Comparison of ENCODE assay signal across 35 cellular contexts in genomic region chr12:50107416-50108268, GRCh38. TPM values are rescaled to one million over a fixed set of nuclear protein-coding genes. Genes with fewer than 3 reads are reported as not detected.
DNase-seq lines count a peak whose midpoint lies in the region; ATAC-seq, FAIRE-seq and TF ChIP-seq lines count a peak whose summit lies in the region.
"Had no signal": no experiment of that assay in that cellular context is flagged by ENCODE, and none has a peak within 500 bp of the region (broad histone marks: within the 10 kb centered on the region; RNA-seq: fewer than 3 reads in every experiment).

No MANE protein-coding gene starts in this region.

- H3K27ac ChIP-seq in A549, result no peak overlapping the region
- no peak overlapping the region for H3K27ac ChIP-seq in IMR-90 (ENCODE audit: insufficient read depth, low read length)
- H3K27ac ChIP-seq in mesenchymal stem cell (ENCODE audit: low read length, poor library complexity, severe bottlenecking), result no peak overlapping the region
- H3K27ac ChIP-seq in gastrocnemius medialis, result peak overlapping the region; percentile 92 to 95 (median 95)
- H3K27ac ChIP-seq: ascending aorta, colonic mucosa, GM23248, skin epidermis, testis had no signal

- H3K36me3 ChIP-seq in IMR-90 (ENCODE audit: control insufficient read depth, insufficient read depth, low read length) (no peaks in the 10 kb centered on the region; the same call in 1 of the 2 replicates), mesenchymal stem cell (ENCODE audit: control insufficient read depth in 1 of 2, insufficient read depth in 2 of 2, low read depth in 1 of 2, low read length in 2 of 2) (peaks cover 0 to 3% of the 10 kb centered on the region in 2 experiments), gastrocnemius medialis (peaks cover 0 to 6% of the 10 kb centered on the region in 2 donors)
- H3K36me3 ChIP-seq: ascending aorta, BE2C, colonic mucosa, MG63 had no signal

- CTCF ChIA-PET in A549 (lab: Yijun Ruan, JAX), result interaction anchor here (0.8 to 17.7 kb wide), 10 partner anchors 9 to 299 kb away, joined by 3 to 309 read pairs (median 6); partner anchors contain the start of genes GPD1 and SMARCD1
- CTCF ChIA-PET in IMR-90 (lab: Yijun Ruan, JAX), result no interaction called here

- H2BK120ac ChIP-seq in IMR-90 (ENCODE audit: low read depth, low read length) (no peak overlapping the region), mesenchymal stem cell (ENCODE audit: low read depth, low read length) (no peak overlapping the region)

- no peaks in the 10 kb centered on the region for H3K9me3 ChIP-seq in A549
- no peaks in the 10 kb centered on the region for H3K9me3 ChIP-seq in IMR-90 (ENCODE audit: control insufficient read depth, insufficient read depth, low read length)
- no peaks in the 10 kb centered on the region for H3K9me3 ChIP-seq in mesenchymal stem cell (ENCODE audit: control insufficient read depth, low read length)
- no peaks in the 10 kb centered on the region for H3K9me3 ChIP-seq in gastrocnemius medialis
- H3K9me3 ChIP-seq: ascending aorta, BE2C, colonic mucosa, MG63, testis had no signal

- H3K4me2 ChIP-seq in A549 (no peak overlapping the region), IMR-90 (ENCODE audit: low read depth, low read length) (no peak overlapping the region), mesenchymal stem cell (ENCODE audit: low read length, poor library complexity, severe bottlenecking) (no peak overlapping the region)

- H3K4me3 ChIP-seq in A549 (no peak overlapping the region), IMR-90 (ENCODE audit: insufficient read depth, low read depth, low read length) (no peak overlapping the region), mesenchymal stem cell (ENCODE audit: insufficient read depth in 1 of 2, low read depth in 1 of 2, low read length in 2 of 2) (no peak overlapping the region), gastrocnemius medialis (no peak overlapping the region)
- H3K4me3 ChIP-seq: ascending aorta, colonic mucosa, GM23248, MG63, PC-9, skin epidermis, testis had no signal

- no TSS peak for BruUV-seq in IMR-90 (replicated peaks; lab: Mats Ljungman, UMichigan)

- H3K4me1 ChIP-seq in A549 (peaks cover 24% of the 10 kb centered on the region), IMR-90 (ENCODE audit: control insufficient read depth, insufficient read depth, low read length) (peaks cover 13% of the 10 kb centered on the region), mesenchymal stem cell (ENCODE audit: control insufficient read depth, insufficient read depth, low read depth, low read length) (peaks cover 38% of the 10 kb centered on the region), gastrocnemius medialis (peaks cover 79 to 86% of the 10 kb centered on the region in 2 donors)

- in situ Hi-C loops in IMR-90 (cut with MboI; ENCODE audit: low sequenced_read_pairs), result no loop called here
- in situ Hi-C loops in gastrocnemius medialis (cut with MboI; ENCODE audit: low sequenced_read_pairs in 4 of 4), result loop anchor here in 1 of 4 donors (10.0 kb wide), 1 partner anchor 57 kb away; the partner anchor contains the start of gene CERS5

- 0 out of 2 replicates have a peak, but pooled peaks cover 4% of the 10 kb centered on the region for H4K20me1 ChIP-seq in IMR-90 (ENCODE audit: insufficient read depth, low read length)

- no peak for TF ChIP-seq CTCF in A549 (IDR thresholded peaks at IDR 0.05)
- TF ChIP-seq CTCF in IMR-90 (conservative IDR thresholded peaks at IDR 0.05; ENCODE audit: low read depth, low read length), result no peak
- TF ChIP-seq CTCF in gastrocnemius medialis (IDR thresholded peaks at IDR 0.05 in 4 of 5, conservative IDR thresholded peaks at IDR 0.05 in 1 of 5), result no peak

- intact Hi-C loops in IMR-90 (cut with micrococcal nuclease) (no loop called here), gastrocnemius medialis (cut with DNase I; ENCODE audit: low total_unique reads) (no loop called here)

- peaks cover 4% of the 10 kb centered on the region for H3K9me1 ChIP-seq in IMR-90 (ENCODE audit: insufficient read depth, low read length)

- H4K8ac ChIP-seq in IMR-90 (ENCODE audit: low read depth in 2 of 2, low read length in 2 of 2) (no peak overlapping the region), mesenchymal stem cell (ENCODE audit: low read length) (no peak overlapping the region)

- no peak overlapping the region for H2AK5ac ChIP-seq in IMR-90 (ENCODE audit: low read depth, low read length)
- peak overlapping the region; percentile 75 for H2AK5ac ChIP-seq in mesenchymal stem cell (ENCODE audit: low read length, severe bottlenecking)

- no peak overlapping the region for H3K9ac ChIP-seq in IMR-90 (ENCODE audit: low read depth, low read length)
- H3K9ac ChIP-seq in mesenchymal stem cell (ENCODE audit: low read length), result no peak overlapping the region
- H3K9ac ChIP-seq: GM23248 had no signal

- ATAC-seq in A549 (no peak), IMR-90 (ENCODE audit: low read depth) (no peak), gastrocnemius medialis (no peak), GM21717 (IDR thresholded peaks at IDR 0.05; ENCODE audit: unreplicated experiment) (no peak)
- ATAC-seq: activated CD8-positive, alpha-beta memory T cell treated with anti-CD3 and anti-CD28 coated beads, Interleukin-2, amount 10 ng/mL, durations not matched to agents 7 days and 5 days; left cardiac atrium; Right ventricle myocardium inferior; SK-N-SH treated with all-trans-retinoic acid at 6 μM for 48 hours had no signal

- no peak overlapping the region for H4K5ac ChIP-seq in IMR-90 (ENCODE audit: low read depth, low read length)

- FAIRE-seq in A549 (lab: Jason Lieb, UNC), result no peak
- FAIRE-seq: G401.6 had no signal

- no peak overlapping the region for H3K14ac ChIP-seq in IMR-90 (replicated peaks; ENCODE audit: low read depth, low read length)
- H3K14ac ChIP-seq in mesenchymal stem cell (ENCODE audit: low read length in 2 of 2), result no peak overlapping the region

- no peak overlapping the region for H2BK20ac ChIP-seq in IMR-90 (ENCODE audit: low read depth, low read length)

- TF ChIP-seq POLR2A in A549 (IDR thresholded peaks at IDR 0.05; ENCODE audit: low read length) (no peak), IMR-90 (IDR thresholded peaks at IDR 0.05; ENCODE audit: low read depth, low read length) (no peak), gastrocnemius medialis (IDR thresholded peaks at IDR 0.05) (no peak)

- H3K79me1 ChIP-seq in IMR-90 (ENCODE audit: low read depth in 1 of 2, low read length in 2 of 2), result peaks cover under 1 to 6% of the 10 kb centered on the region in 2 experiments; a peak in 2 of 4 replicates
- no peaks in the 10 kb centered on the region for H3K79me1 ChIP-seq in mesenchymal stem cell (replicated peaks; ENCODE audit: low read length, poor library complexity, severe bottlenecking)

- no peak overlapping the region for H2AK9ac ChIP-seq in IMR-90 (replicated peaks; ENCODE audit: low read depth, low read length, poor library complexity)

- no peak overlapping the region for H3K18ac ChIP-seq in IMR-90 (ENCODE audit: low read depth, low read length)
- H3K18ac ChIP-seq in mesenchymal stem cell (ENCODE audit: low read depth in 1 of 2, low read length in 2 of 2), result no peak overlapping the region

- H3K4ac ChIP-seq in IMR-90 (ENCODE audit: low read depth, low read length), result no peak overlapping the region
- H3K4ac ChIP-seq in mesenchymal stem cell (ENCODE audit: low read depth in 1 of 2, low read length in 2 of 2), result no peak overlapping the region

- no peak for DNase-seq in A549 (ENCODE audit: low read depth in 1 of 2, low spot score in 1 of 2)
- DNase-seq in IMR-90, result no peak
- DNase-seq in mesenchymal stem cell, result no peak
- DNase-seq in gastrocnemius medialis, result no peak
- DNase-seq in NCI-H146 (lab: John Stamatoyannopoulos, UW), result no peak
- no peak for DNase-seq in DMS153 treated with DMSO at 0.1 percent for 48 hours (lab: John Stamatoyannopoulos, UW; ENCODE audit: unreplicated experiment)
- DNase-seq: activated CD4-positive, alpha-beta T cell treated with anti-CD3 and anti-CD28 coated beads, Interleukin-2, amount 50 U/mL, for 4 hours; activated CD8-positive, alpha-beta memory T cell treated with anti-CD3 and anti-CD28 coated beads, Interleukin-2, amount 10 ng/mL, durations not matched to agents 7 days and 5 days; activated gamma-delta T cell treated with Interleukin-2 at 50 U/mL for 16 hours; activated naive CD8-positive, alpha-beta T cell treated with anti-CD3 and anti-CD28 coated beads, Interleukin-2, amount 10 ng/mL, durations not matched to agents 7 days and 5 days; activated T-cell treated with anti-CD3 and anti-CD28 coated beads, Interleukin-2, amount 50 U/mL, for 48 hours; BE2C; colonic mucosa; COR-L47; DMS53; effector CD4-positive, alpha-beta T cell; GM23248; hippocampal formation; KBM-7; left cardiac atrium; mesendoderm; MG63; NCI-H1105 treated with DMSO at 0.1 percent for 48 hours; NCI-H1930; NCI-H526; PC-9; stimulated activated naive CD4-positive, alpha-beta T cell treated with Interleukin-2 at 50 U/mL for 16 hours; testis had no signal

- WGBS in A549 (ENCODE audit: missing lambda C conversion rate), result 83% methylated on average over 17 of the region's 17 CpGs
- WGBS in IMR-90 (ENCODE audit: extremely low coverage in 2 of 2, insufficient read length in 1 of 2), 2 experiments, result 77% methylated on average over 5 of the region's 17 CpGs; no CpG with 5 or more reads in 1 of the 2 experiments
- WGBS in mesenchymal stem cell, result 87% methylated on average over 16 of the region's 17 CpGs

- no peak overlapping the region for H4K91ac ChIP-seq in IMR-90 (ENCODE audit: insufficient read depth, low read depth, low read length)
- H4K91ac ChIP-seq in mesenchymal stem cell (ENCODE audit: low read length), result no peak overlapping the region

- dilution Hi-C loops in IMR-90 (cut with HindIII; ENCODE audit: low sequenced_read_pairs, unreplicated experiment), result no loop called here

- H3K23ac ChIP-seq in IMR-90 (ENCODE audit: low read depth, low read length) (no peak overlapping the region), mesenchymal stem cell (ENCODE audit: low read length in 2 of 2) (no peak overlapping the region)

- POLR2A ChIA-PET in A549 (lab: Yijun Ruan, JAX), result interaction anchor here (0.6 kb wide), 1 partner anchor 66 kb away, joined by 3 read pairs; no protein-coding TSS in a partner anchor
- POLR2A ChIA-PET in IMR-90 (lab: Charles Lee; ENCODE audit: unreplicated experiment), result no interaction called here

- no peak for TF ChIP-seq EP300 in A549 (IDR thresholded peaks at IDR 0.05)

- no peak for TF ChIP-seq RAD21 in A549 (conservative IDR thresholded peaks at IDR 0.05 in 1 of 2, IDR thresholded peaks at IDR 0.05 in 1 of 2)
- no peak for TF ChIP-seq RAD21 in IMR-90 (IDR thresholded peaks at IDR 0.05; ENCODE audit: low read length)

- peaks cover 4% of the 10 kb centered on the region; the same call in 1 of the 2 replicates for H3K27me3 ChIP-seq in IMR-90 (ENCODE audit: control insufficient read depth, insufficient read depth, low read length)
- H3K27me3 ChIP-seq in mesenchymal stem cell (ENCODE audit: control insufficient read depth in 1 of 2, insufficient read depth in 1 of 2, low read length in 2 of 2), result peaks cover 0 to 6% of the 10 kb centered on the region in 2 experiments
- H3K27me3 ChIP-seq in gastrocnemius medialis, result no peaks in the 10 kb centered on the region
- H3K27me3 ChIP-seq: ascending aorta, BE2C, colonic mucosa, MG63, testis had no signal

- H2BK5ac ChIP-seq in IMR-90 (ENCODE audit: low read depth, low read length, poor library complexity, severe bottlenecking), result no peak overlapping the region
- H2BK5ac ChIP-seq in mesenchymal stem cell (ENCODE audit: low read depth, low read length, poor library complexity, severe bottlenecking), result no peak overlapping the region

- no peak overlapping the region for H3K56ac ChIP-seq in IMR-90 (ENCODE audit: extremely low read depth, insufficient read depth, low read length)

- H2BK15ac ChIP-seq in IMR-90 (ENCODE audit: low read depth, low read length) (no peak overlapping the region), mesenchymal stem cell (ENCODE audit: low read depth, poor library complexity, severe bottlenecking) (no peak overlapping the region)

- H2BK12ac ChIP-seq in mesenchymal stem cell (ENCODE audit: low read length in 2 of 2), result no peak overlapping the region

- no peak overlapping the region for H2AFZ ChIP-seq in IMR-90 (replicated peaks; ENCODE audit: low read length, poor library complexity)
- no peak overlapping the region for H2AFZ ChIP-seq in mesenchymal stem cell (ENCODE audit: low read depth, low read length)
- H2AFZ ChIP-seq: GM23248, PC-9 had no signal

RNA-seq across cellular contexts. Expression of gene GPD1, which starts 3.8 kb away (rescaled TPM):
- 0.44 and 0.52 TPM in 2 replicates for polyA plus RNA-seq in A549 (2011; rRNA removed)
- polyA plus RNA-seq in A549 (2012; cell fraction: cytosol; rRNA removed), result 0.08 and 0.09 TPM in 2 replicates
- polyA plus RNA-seq in A549 (2012; cell fraction: nucleus; rRNA removed), result 0.64 and 1.9 TPM in 2 replicates
- polyA plus RNA-seq in A549 (2017; fragmentation: RNase III; extraction: RNeasy Plus Mini Kit Qiagen cat#74134 plus additional on column Dnase treatment), result 0.07 to 0.13 TPM (median 0.10 TPM) in 3 replicates
- polyA minus RNA-seq in A549 (2011; rRNA and poly(A)+ RNA removed), result 0.29 TPM in 1 of 2 replicates, not detected in the other
- 0.18 TPM in 1 of 2 replicates, not detected in the other for total RNA-seq in IMR-90 (2012; rRNA removed)
- polyA plus RNA-seq in IMR-90 (2012; rRNA removed), result 0.05 and 0.06 TPM in 2 replicates
- polyA plus RNA-seq in IMR-90 (2012; cell fraction: cytosol; rRNA removed), result 0.01 and 0.04 TPM in 2 replicates
- 0.25 and 0.38 TPM in 2 replicates for polyA plus RNA-seq in IMR-90 (2012; cell fraction: nucleus; rRNA removed; ENCODE audit: low replicate concordance)
- not detected for polyA plus RNA-seq in mesenchymal stem cell (2013, experiment 1 of 2)
- not detected for polyA plus RNA-seq in mesenchymal stem cell (2013, experiment 2 of 2)
- total RNA-seq in gastrocnemius medialis, result 100 to 1,000 TPM in 3 of 4 donors, 10 to 100 TPM in 1; 68.2 to 763 (median 288) TPM
- total RNA-seq: GM23248, pulmonary artery endothelial cell had no signal
- polyA plus RNA-seq: GM23248 had no signal

RNA-seq across cellular contexts. Expression of gene COX14, which starts 4.4 kb away (rescaled TPM):
- polyA plus RNA-seq in A549 (2011; rRNA removed) (134 and 147 TPM in 2 replicates), A549 (2017; fragmentation: RNase III; extraction: RNeasy Plus Mini Kit Qiagen cat#74134 plus additional on column Dnase treatment) (87.9 to 112 TPM (median 93.3 TPM) in 3 replicates), IMR-90 (2012; rRNA removed) (81.8 and 98.5 TPM in 2 replicates)
- polyA plus RNA-seq in A549 (2012; cell fraction: cytosol; rRNA removed), result 204 and 239 TPM in 2 replicates
- polyA plus RNA-seq in A549 (2012; cell fraction: nucleus; rRNA removed), result 85.7 and 86.1 TPM in 2 replicates
- polyA minus RNA-seq in A549 (2011; rRNA and poly(A)+ RNA removed), result 59.2 and 73.2 TPM in 2 replicates
- total RNA-seq in IMR-90 (2012; rRNA removed) (30.0 and 30.8 TPM in 2 replicates), gastrocnemius medialis (100 to 1,000 TPM in 3 of 4 donors, 10 to 100 TPM in 1; 98.8 to 137 (median 106) TPM)
- polyA plus RNA-seq in IMR-90 (2012; cell fraction: cytosol; rRNA removed), result 93.2 and 122 TPM in 2 replicates
- polyA plus RNA-seq in IMR-90 (2012; cell fraction: nucleus; rRNA removed; ENCODE audit: low replicate concordance), result 21.8 and 36.1 TPM in 2 replicates
- 143 TPM for polyA plus RNA-seq in mesenchymal stem cell (2013, experiment 1 of 2)
- polyA plus RNA-seq in mesenchymal stem cell (2013, experiment 2 of 2), result 147 TPM

RNA-seq across cellular contexts. Expression of gene SMARCD1, which starts 22.5 kb away (rescaled TPM):
- polyA plus RNA-seq in A549 (2011; rRNA removed) (80.7 and 113 TPM in 2 replicates), A549 (2017; fragmentation: RNase III; extraction: RNeasy Plus Mini Kit Qiagen cat#74134 plus additional on column Dnase treatment) (56.1 to 62.5 TPM (median 62.1 TPM) in 3 replicates), IMR-90 (2012; rRNA removed) (43.9 and 47.9 TPM in 2 replicates)
- 51.0 and 73.8 TPM in 2 replicates for polyA plus RNA-seq in A549 (2012; cell fraction: cytosol; rRNA removed)
- 74.5 and 105 TPM in 2 replicates for polyA plus RNA-seq in A549 (2012; cell fraction: nucleus; rRNA removed)
- polyA minus RNA-seq in A549 (2011; rRNA and poly(A)+ RNA removed), result 114 and 136 TPM in 2 replicates
- total RNA-seq in IMR-90 (2012; rRNA removed) (28.1 TPM in 2 replicates), gastrocnemius medialis (10 to 100 TPM; 16.9 to 27.3 (median 20.1) TPM)
- 22.9 and 29.5 TPM in 2 replicates for polyA plus RNA-seq in IMR-90 (2012; cell fraction: cytosol; rRNA removed)
- polyA plus RNA-seq in IMR-90 (2012; cell fraction: nucleus; rRNA removed; ENCODE audit: low replicate concordance), result 101 and 130 TPM in 2 replicates
- 38.9 TPM for polyA plus RNA-seq in mesenchymal stem cell (2013, experiment 1 of 2)
- polyA plus RNA-seq in mesenchymal stem cell (2013, experiment 2 of 2), result 37.6 TPM

RNA-seq across cellular contexts. Expression of gene ASIC1, which starts 50.2 kb away (rescaled TPM):
- polyA plus RNA-seq in A549 (2011; rRNA removed) (6.0 and 7.8 TPM in 2 replicates), A549 (2017; fragmentation: RNase III; extraction: RNeasy Plus Mini Kit Qiagen cat#74134 plus additional on column Dnase treatment) (6.2 to 8.5 TPM (median 6.7 TPM) in 3 replicates), IMR-90 (2012; rRNA removed) (9.5 and 9.9 TPM in 2 replicates)
- 8.5 and 10.4 TPM in 2 replicates for polyA plus RNA-seq in A549 (2012; cell fraction: cytosol; rRNA removed)
- polyA plus RNA-seq in A549 (2012; cell fraction: nucleus; rRNA removed), result 24.1 and 26.2 TPM in 2 replicates
- polyA minus RNA-seq in A549 (2011; rRNA and poly(A)+ RNA removed), result 7.9 and 8.7 TPM in 2 replicates
- total RNA-seq in IMR-90 (2012; rRNA removed) (1.4 and 1.6 TPM in 2 replicates), gastrocnemius medialis (under 1 TPM in 2 of 4 donors, not detected in 2; 0.15 to 0.53 TPM)
- 4.7 and 8.5 TPM in 2 replicates for polyA plus RNA-seq in IMR-90 (2012; cell fraction: cytosol; rRNA removed)
- 25.9 and 31.9 TPM in 2 replicates for polyA plus RNA-seq in IMR-90 (2012; cell fraction: nucleus; rRNA removed; ENCODE audit: low replicate concordance)
- polyA plus RNA-seq in mesenchymal stem cell (2013, experiment 1 of 2), result 6.4 TPM
- polyA plus RNA-seq in mesenchymal stem cell (2013, experiment 2 of 2), result 6.0 TPM
- total RNA-seq: ascending aorta had no signal

RNA-seq across cellular contexts. Expression of gene CERS5, which starts 59.5 kb away (rescaled TPM):
- polyA plus RNA-seq in A549 (2011; rRNA removed) (56.3 and 56.6 TPM in 2 replicates), A549 (2017; fragmentation: RNase III; extraction: RNeasy Plus Mini Kit Qiagen cat#74134 plus additional on column Dnase treatment) (16.7 to 18.0 TPM (median 17.1 TPM) in 3 replicates), IMR-90 (2012; rRNA removed) (58.7 and 60.3 TPM in 2 replicates)
- polyA plus RNA-seq in A549 (2012; cell fraction: cytosol; rRNA removed), result 25.3 and 29.5 TPM in 2 replicates
- polyA plus RNA-seq in A549 (2012; cell fraction: nucleus; rRNA removed), result 32.0 and 86.8 TPM in 2 replicates
- polyA minus RNA-seq in A549 (2011; rRNA and poly(A)+ RNA removed), result 49.1 and 56.6 TPM in 2 replicates
- total RNA-seq in IMR-90 (2012; rRNA removed) (40.3 and 47.5 TPM in 2 replicates), gastrocnemius medialis (1 to 10 TPM; 5.4 to 9.2 (median 7.3) TPM)
- 23.0 and 33.3 TPM in 2 replicates for polyA plus RNA-seq in IMR-90 (2012; cell fraction: cytosol; rRNA removed)
- 45.5 and 156 TPM in 2 replicates for polyA plus RNA-seq in IMR-90 (2012; cell fraction: nucleus; rRNA removed; ENCODE audit: low replicate concordance)
- 41.5 TPM for polyA plus RNA-seq in mesenchymal stem cell (2013, experiment 1 of 2)
- polyA plus RNA-seq in mesenchymal stem cell (2013, experiment 2 of 2), result 44.3 TPM

Comparison
In these comparisons a context has a peak if more than half of its experiments do, and no peak if none do; other contexts are left out.
1. H3K27ac ChIP-seq: peak in gastrocnemius medialis (4 of 4); none in A549 (0 of 2), IMR-90 (single experiment) and mesenchymal stem cell (single experiment).
2. RNA of gene GPD1, which starts 3.8 kb away (total RNA-seq): 68.2 to 763 TPM in gastrocnemius medialis; 0.18 TPM in IMR-90; every median in the first group is over 10 times any median in the second.